In genomic region chrX:111568356-111568755, GRCh38 we compare ENCODE assay signal across 9 cellular contexts. TPM values are rescaled to one million over a fixed set of nuclear protein-coding genes. Genes with fewer than 3 reads are reported as not detected.
A peak's percentile ranks its signal among the peaks of the same experiment; 100 is the strongest.
DNase-seq lines count a peak whose midpoint lies in the region; ATAC-seq, FAIRE-seq and TF ChIP-seq lines count a peak whose summit lies in the region.
"Had no signal": no experiment of that assay in that cellular context is flagged by ENCODE, and none has a peak within 500 bp of the region (broad histone marks: within the 10 kb centered on the region; RNA-seq: fewer than 3 reads in every experiment).

No MANE protein-coding gene starts in this region.

- H2AFZ ChIP-seq in astrocyte (ENCODE audit: low read depth, low read length), result no peak overlapping the region

- H3K56ac ChIP-seq in mesendoderm (ENCODE audit: low read length), result no peak overlapping the region

- no peak overlapping the region for H2BK120ac ChIP-seq in mesendoderm (ENCODE audit: low read depth, low read length)

- no peaks in the 10 kb centered on the region for H3K36me3 ChIP-seq in DOHH2 (ENCODE audit: control insufficient read depth, low read length)
- H3K36me3 ChIP-seq in astrocyte (ENCODE audit: insufficient read depth, low read length), result no peaks in the 10 kb centered on the region
- H3K36me3 ChIP-seq in mesendoderm (ENCODE audit: control insufficient read depth, insufficient read depth, low read length), result no peaks in the 10 kb centered on the region
- H3K36me3 ChIP-seq in suprapubic skin, result no peaks in the 10 kb centered on the region
- H3K36me3 ChIP-seq: gastrocnemius medialis had no signal

- H3K27ac ChIP-seq in DOHH2 (ENCODE audit: low read depth, low read length) (no peak overlapping the region), astrocyte (ENCODE audit: low read depth, low read length) (no peak overlapping the region), mesendoderm (ENCODE audit: low read depth, low read length) (no peak overlapping the region), suprapubic skin (no peak overlapping the region)
- H3K27ac ChIP-seq: gastrocnemius medialis had no signal

- no peaks in the 10 kb centered on the region for H4K20me1 ChIP-seq in DOHH2 (ENCODE audit: control insufficient read depth, insufficient read depth, low read depth, low read length)
- no peaks in the 10 kb centered on the region for H4K20me1 ChIP-seq in astrocyte (ENCODE audit: insufficient read depth, low read length)

- no peak overlapping the region for H4K8ac ChIP-seq in mesendoderm (ENCODE audit: low read depth, low read length)

- H3K4me1 Mint-ChIP-seq in astrocyte (ENCODE audit: low read depth, unreplicated experiment), result no peaks in the 10 kb centered on the region

- no peak overlapping the region for H3K4me3 ChIP-seq in DOHH2 (ENCODE audit: low read length)
- H3K4me3 ChIP-seq in astrocyte (ENCODE audit: insufficient read depth, low read depth, low read length), result no peak overlapping the region
- no peak overlapping the region for H3K4me3 ChIP-seq in mesendoderm (ENCODE audit: low read length)
- H3K4me3 ChIP-seq in suprapubic skin, result no peak overlapping the region
- H3K4me3 ChIP-seq: gastrocnemius medialis had no signal

- H3K27ac Mint-ChIP-seq in astrocyte (ENCODE audit: unreplicated experiment), result no peak overlapping the region

- H4K5ac ChIP-seq in mesendoderm (ENCODE audit: low read length), result no peak overlapping the region

- TF ChIP-seq CTCF in DOHH2 (IDR thresholded peaks at IDR 0.05; ENCODE audit: low read depth, low read length, poor library complexity, severe bottlenecking) (peak; percentile 20), astrocyte (IDR thresholded peaks at IDR 0.05; ENCODE audit: insufficient read depth, low read depth, low read length) (peak; percentile 15), suprapubic skin (IDR thresholded peaks at IDR 0.05) (no peak)

- H3K9me3 ChIP-seq in DOHH2 (ENCODE audit: control insufficient read depth, insufficient read depth, low read length) (no peaks in the 10 kb centered on the region), astrocyte (ENCODE audit: insufficient read depth, low read depth, low read length) (no peaks in the 10 kb centered on the region), suprapubic skin (no peaks in the 10 kb centered on the region)
- H3K9me3 ChIP-seq: gastrocnemius medialis had no signal

- peak; percentile 1 to 16 for DNase-seq in Kasumi-1 (lab: John Stamatoyannopoulos, UW)
- no peak for DNase-seq in astrocyte (ENCODE audit: low read depth)
- DNase-seq in mesendoderm, result peak; percentile 67
- no peak for DNase-seq in suprapubic skin (ENCODE audit: low spot score in 2 of 2)
- DNase-seq in DMS79 treated with DMSO at 0.1 percent for 48 hours (lab: John Stamatoyannopoulos, UW), result no peak
- DNase-seq in amygdala (lab: John Stamatoyannopoulos, UW), result no peak
- DNase-seq: gastrocnemius medialis had no signal

- no peaks in the 10 kb centered on the region for H3K27me3 Mint-ChIP-seq in astrocyte (ENCODE audit: low read depth, unreplicated experiment)

- H3K18ac ChIP-seq in mesendoderm (ENCODE audit: low read length), result no peak overlapping the region

- no peak overlapping the region for H3K23ac ChIP-seq in mesendoderm (ENCODE audit: low read length)

- H3K9ac ChIP-seq in astrocyte (ENCODE audit: low read length), result no peak overlapping the region
- no peak overlapping the region for H3K9ac ChIP-seq in mesendoderm (ENCODE audit: low read length)

- no peaks in the 10 kb centered on the region for H3F3A ChIP-seq in DOHH2 (ENCODE audit: control insufficient read depth, insufficient read depth)

- TF ChIP-seq POLR2A in suprapubic skin (IDR thresholded peaks at IDR 0.05), result no peak

- no peaks in the 10 kb centered on the region for H3K9me3 Mint-ChIP-seq in astrocyte (ENCODE audit: unreplicated experiment)

- no peak overlapping the region for H2AK5ac ChIP-seq in mesendoderm (ENCODE audit: low read length)

- no peak overlapping the region for H3K4ac ChIP-seq in mesendoderm (ENCODE audit: low read depth, low read length)

- H3K4me3 Mint-ChIP-seq in astrocyte (ENCODE audit: unreplicated experiment), result no peak overlapping the region

- H3K27me3 ChIP-seq in DOHH2 (ENCODE audit: control insufficient read depth, low read length) (no peaks in the 10 kb centered on the region), astrocyte (ENCODE audit: insufficient read depth, low read length) (no peaks in the 10 kb centered on the region), mesendoderm (ENCODE audit: insufficient read depth, low read length, poor library complexity) (no peaks in the 10 kb centered on the region), suprapubic skin (no peaks in the 10 kb centered on the region)
- H3K27me3 ChIP-seq: gastrocnemius medialis had no signal

- no peak for ATAC-seq in HG02763 (IDR thresholded peaks at IDR 0.05; ENCODE audit: unreplicated experiment)
- ATAC-seq: gastrocnemius medialis had no signal

- H3K79me2 ChIP-seq in DOHH2 (ENCODE audit: control insufficient read depth, low read length) (no peaks in the 10 kb centered on the region), astrocyte (ENCODE audit: insufficient read depth, low read length) (no peaks in the 10 kb centered on the region), mesendoderm (ENCODE audit: control insufficient read depth, insufficient read depth, low read length) (no peaks in the 10 kb centered on the region)

- WGBS in mesendoderm (ENCODE audit: extremely low coverage, insufficient coverage, low lambda C conversion rate), result no CpG with 5 or more reads among the region's 4 CpGs
- 58% methylated on average over 4 of the region's 4 CpGs for WGBS in suprapubic skin

- H3K4me1 ChIP-seq in DOHH2 (ENCODE audit: control insufficient read depth, low read length), result no peaks in the 10 kb centered on the region
- H3K4me1 ChIP-seq in astrocyte (ENCODE audit: insufficient read depth, low read length), result no peaks in the 10 kb centered on the region
- H3K4me1 ChIP-seq in mesendoderm (ENCODE audit: control insufficient read depth, low read depth, low read length), result no peaks in the 10 kb centered on the region
- no peaks in the 10 kb centered on the region for H3K4me1 ChIP-seq in suprapubic skin
- H3K4me1 ChIP-seq: gastrocnemius medialis had no signal

- H3K36me3 Mint-ChIP-seq in astrocyte (ENCODE audit: low read depth, unreplicated experiment), result no peaks in the 10 kb centered on the region

- FAIRE-seq in astrocyte (lab: Jason Lieb, UNC), result no peak

- no peaks in the 10 kb centered on the region for H3K79me1 ChIP-seq in mesendoderm (ENCODE audit: low read length)

- H3K4me2 ChIP-seq in DOHH2 (ENCODE audit: low read length) (no peak overlapping the region), astrocyte (ENCODE audit: low read length) (no peak overlapping the region), mesendoderm (ENCODE audit: low read length) (no peak overlapping the region)

- no peak overlapping the region for H2BK15ac ChIP-seq in mesendoderm (replicated peaks; ENCODE audit: low read depth)

- no peak for TF ChIP-seq EP300 in suprapubic skin (IDR thresholded peaks at IDR 0.05)

- no peak overlapping the region for H2BK5ac ChIP-seq in mesendoderm (ENCODE audit: low read length)

- H3K9me2 ChIP-seq in DOHH2 (replicated peaks; ENCODE audit: control insufficient read depth, low read length), result no peaks in the 10 kb centered on the region

RNA-seq across cellular contexts. Expression of gene SERTM2, which starts 56.9 kb away (rescaled TPM):
- total RNA-seq in astrocyte, result 0.12 and 0.23 TPM in 2 replicates
- 0.22 TPM for polyA plus RNA-seq in mesendoderm (2013, experiment 1 of 2)
- polyA plus RNA-seq in mesendoderm (2013, experiment 2 of 2), result 0.17 TPM
- total RNA-seq in suprapubic skin, result under 1 TPM in 1 of 4 donors, not detected in 3; 0.16 TPM

Comparison
In these comparisons a context has a peak if more than half of its experiments do, and no peak if none do; other contexts are left out.
1. CTCF ChIP-seq: peak in DOHH2 (single experiment) and astrocyte (single experiment); none in suprapubic skin (0 of 2).
2. DNase-seq: peak in Kasumi-1 (2 of 2) and mesendoderm (single experiment); none in astrocyte (single experiment), suprapubic skin (0 of 2), DMS79 treated with DMSO at 0.1 percent for 48 hours (single experiment) and amygdala (0 of 56).